16 cellular contexts compared by ENCODE assay signal in genomic region chr2:69099541-69099940, GRCh38.
DNase-seq lines count a peak whose midpoint lies in the region; ATAC-seq, FAIRE-seq and TF ChIP-seq lines count a peak whose summit lies in the region.
"Had no signal": no experiment of that assay in that cellular context is flagged by ENCODE, and none has a peak within 500 bp of the region (broad histone marks: within the 10 kb centered on the region; RNA-seq: fewer than 3 reads in every experiment).

No MANE protein-coding gene starts in this region.

- H3K27me3 Mint-ChIP-seq in progenitor cell of endocrine pancreas: no peaks in the 10 kb centered on the region
- H3K27me3 Mint-ChIP-seq in CD4-positive, alpha-beta T cell: peaks cover 10% of the 10 kb centered on the region

- no peaks in the 10 kb centered on the region for H3K9me3 ChIP-seq in esophagus squamous epithelium
- H3K9me3 ChIP-seq in skeletal muscle satellite cell (replicated peaks; ENCODE audit: low read length): no peaks in the 10 kb centered on the region
- H3K9me3 ChIP-seq in CD4-positive, alpha-beta T cell (ENCODE audit: control insufficient read depth, low read length): no peaks in the 10 kb centered on the region
- H3K9me3 ChIP-seq: neutrophil, right lobe of liver had no signal

- H3K4me1 ChIP-seq in esophagus squamous epithelium: peaks cover 4 to 36% (median 5%) of the 10 kb centered on the region in 3 donors
- peaks cover 51% of the 10 kb centered on the region for H3K4me1 ChIP-seq in skeletal muscle satellite cell (ENCODE audit: control insufficient read depth, insufficient read depth, low read length)
- H3K4me1 ChIP-seq: right lobe of liver had no signal

- no peak for DNase-seq in D721Med (ENCODE audit: insufficient read length, low spot score)
- DNase-seq in RPMI7951 (ENCODE audit: low read depth): peak; percentile 34
- no peak for DNase-seq in esophagus squamous epithelium (lab: John Stamatoyannopoulos, UW)
- no peak for DNase-seq in progenitor cell of endocrine pancreas (ENCODE audit: low spot score, unreplicated experiment)
- no peak for DNase-seq in CD4-positive, alpha-beta T cell
- no peak for DNase-seq in NCI-H446 (lab: John Stamatoyannopoulos, UW)
- no peak for DNase-seq in NCI-H774 (lab: John Stamatoyannopoulos, UW)
- DNase-seq: activated naive CD4-positive, alpha-beta T cell treated with anti-CD3 and anti-CD28 coated beads, Interleukin-2, amount 50 U/mL, for 16 hours; Karpas-422; NCI-H345; right lobe of liver had no signal

- peaks cover 1% of the 10 kb centered on the region for H3K4me1 Mint-ChIP-seq in progenitor cell of endocrine pancreas (ENCODE audit: low read depth)
- H3K4me1 Mint-ChIP-seq in CD4-positive, alpha-beta T cell (ENCODE audit: low read depth): no peaks in the 10 kb centered on the region

- H3K9me3 Mint-ChIP-seq in progenitor cell of endocrine pancreas (ENCODE audit: low read depth): no peaks in the 10 kb centered on the region
- no peaks in the 10 kb centered on the region for H3K9me3 Mint-ChIP-seq in CD4-positive, alpha-beta T cell
- H3K9me3 Mint-ChIP-seq: stimulated activated effector memory CD8-positive, alpha-beta T cell treated with anti-CD3 and anti-CD28 coated beads, Interleukin-12 subunit alpha, Interleukin-12 subunit beta, amount 100 ng/mL, for 72 hours had no signal

- ATAC-seq in CD4-positive, alpha-beta T cell (ENCODE audit: poor library complexity): no peak
- ATAC-seq: right lobe of liver; stimulated activated effector memory CD8-positive, alpha-beta T cell treated with anti-CD3 and anti-CD28 coated beads, Interleukin-12 subunit alpha, Interleukin-12 subunit beta, amount 100 ng/mL, for 72 hours had no signal

- H3K27ac Mint-ChIP-seq in progenitor cell of endocrine pancreas: no peak overlapping the region
- no peak overlapping the region for H3K27ac Mint-ChIP-seq in CD4-positive, alpha-beta T cell
- H3K27ac Mint-ChIP-seq: stimulated activated effector memory CD8-positive, alpha-beta T cell treated with anti-CD3 and anti-CD28 coated beads, Interleukin-12 subunit alpha, Interleukin-12 subunit beta, amount 100 ng/mL, for 72 hours had no signal

- peak overlapping the region; percentile 17 for H3K4me2 ChIP-seq in skeletal muscle satellite cell (ENCODE audit: low read length)

- peaks cover 0 to 16% (median 0%) of the 10 kb centered on the region in 3 donors for H3K36me3 ChIP-seq in esophagus squamous epithelium
- peaks cover 66% of the 10 kb centered on the region for H3K36me3 ChIP-seq in skeletal muscle satellite cell (ENCODE audit: insufficient read depth, low read length)
- H3K36me3 ChIP-seq: neutrophil, right lobe of liver had no signal

- H3K4me3 ChIP-seq in esophagus squamous epithelium (no peak overlapping the region), skeletal muscle satellite cell (ENCODE audit: low read length) (no peak overlapping the region)
- H3K4me3 ChIP-seq: BLaER1 treated with 17β-estradiol and CSF1 and Interleukin-3, amounts not matched to agents 10 nM and 100 nM; cardiac muscle cell; right lobe of liver had no signal

- TF ChIP-seq POLR2A in esophagus squamous epithelium (IDR thresholded peaks at IDR 0.05): no peak

- peak overlapping the region; percentile 36 for H3K9ac ChIP-seq in skeletal muscle satellite cell (ENCODE audit: low read depth, low read length)
- H3K9ac ChIP-seq: BLaER1 treated with 17β-estradiol and CSF1 and Interleukin-3, amounts not matched to agents 10 nM and 100 nM had no signal

- H3K27me3 ChIP-seq in esophagus squamous epithelium (no peaks in the 10 kb centered on the region), skeletal muscle satellite cell (ENCODE audit: control insufficient read depth, insufficient read depth, low read length) (no peaks in the 10 kb centered on the region)
- H3K27me3 ChIP-seq in CD4-positive, alpha-beta T cell (ENCODE audit: control insufficient read depth, insufficient read depth, low read length): no peaks in the 10 kb centered on the region
- H3K27me3 ChIP-seq: BLaER1 treated with 17β-estradiol and CSF1 and Interleukin-3, amounts not matched to agents 10 nM and 100 nM; cardiac muscle cell; neutrophil; right lobe of liver had no signal

- intact Hi-C loops in esophagus squamous epithelium (cut with DNase I): no loop called here
- intact Hi-C loops in CD4-positive, alpha-beta T cell (cut with DNase I, micrococcal nuclease): no loop called here

- no peak for TF ChIP-seq CTCF in D721Med (IDR thresholded peaks at IDR 0.05; ENCODE audit: insufficient read depth, missing control alignments)
- no peak for TF ChIP-seq CTCF in esophagus squamous epithelium (IDR thresholded peaks at IDR 0.05)
- TF ChIP-seq CTCF in progenitor cell of endocrine pancreas (IDR thresholded peaks at IDR 0.05; ENCODE audit: unreplicated experiment): no peak
- TF ChIP-seq CTCF in CD4-positive, alpha-beta T cell (IDR thresholded peaks at IDR 0.05): no peak

- peaks cover 15% of the 10 kb centered on the region for H3K36me3 Mint-ChIP-seq in progenitor cell of endocrine pancreas (ENCODE audit: insufficient read depth)
- H3K36me3 Mint-ChIP-seq in CD4-positive, alpha-beta T cell (ENCODE audit: low read depth): no peaks in the 10 kb centered on the region
- H3K36me3 Mint-ChIP-seq: stimulated activated effector memory CD8-positive, alpha-beta T cell treated with anti-CD3 and anti-CD28 coated beads, Interleukin-12 subunit alpha, Interleukin-12 subunit beta, amount 100 ng/mL, for 72 hours had no signal

- H3K27ac ChIP-seq in esophagus squamous epithelium: peak overlapping the region; percentile 15 to 79 (median 56)
- no peak overlapping the region for H3K27ac ChIP-seq in CD4-positive, alpha-beta T cell (ENCODE audit: low read depth, low read length)
- H3K27ac ChIP-seq: cardiac muscle cell, neutrophil, right lobe of liver had no signal

- FAIRE-seq in D721Med (lab: Jason Lieb, UNC): peak; percentile 41

- CTCF ChIA-PET in CD4-positive, alpha-beta T cell (lab: Charles Lee): no interaction called here

- POLR2A ChIA-PET in CD4-positive, alpha-beta T cell (lab: Charles Lee): no interaction called here

- no peak overlapping the region for H3K4me3 Mint-ChIP-seq in progenitor cell of endocrine pancreas (ENCODE audit: low read depth)
- H3K4me3 Mint-ChIP-seq in CD4-positive, alpha-beta T cell: no peak overlapping the region
- H3K4me3 Mint-ChIP-seq: stimulated activated effector memory CD8-positive, alpha-beta T cell treated with anti-CD3 and anti-CD28 coated beads, Interleukin-12 subunit alpha, Interleukin-12 subunit beta, amount 100 ng/mL, for 72 hours had no signal
